Comparison of ENCODE assay signal across 8 cellular contexts in genomic region chr1:180415985-180416633, GRCh38.
A peak's percentile ranks its signal among the peaks of the same experiment; 100 is the strongest.
DNase-seq lines count a peak whose midpoint lies in the region; ATAC-seq and TF ChIP-seq lines count a peak whose summit lies in the region.

No MANE protein-coding gene starts in this region.

- no peaks in the 10 kb centered on the region for H3K9me3 ChIP-seq in H9 (ENCODE audit: control insufficient read depth, low read depth, low read length)
- no peaks in the 10 kb centered on the region for H3K9me3 ChIP-seq in naive thymus-derived CD4-positive, alpha-beta T cell (ENCODE audit: control insufficient read depth in 2 of 3, low read length in 3 of 3)

- intact Hi-C loops in naive thymus-derived CD4-positive, alpha-beta T cell (cut with micrococcal nuclease) = loop anchor here (1.0 to 5.0 kb wide), 4 partner anchors 163 to 549 kb away; no protein-coding TSS in a partner anchor

- H4K5ac ChIP-seq in H9 (ENCODE audit: insufficient read length, low read depth, low read length) = no peak overlapping the region

- no peak overlapping the region for H3K9ac ChIP-seq in H9 (ENCODE audit: extremely low read depth, insufficient read length, low read length)

- no peak overlapping the region for H3T11ph ChIP-seq in H9 (ENCODE audit: low read length)

- no peaks in the 10 kb centered on the region for H3K27me3 ChIP-seq in BJ (ENCODE audit: control insufficient read depth, insufficient read depth, low read length)
- no peaks in the 10 kb centered on the region for H3K27me3 ChIP-seq in H9 (ENCODE audit: insufficient read depth, low read length)
- no peaks in the 10 kb centered on the region for H3K27me3 ChIP-seq in naive thymus-derived CD4-positive, alpha-beta T cell (ENCODE audit: control insufficient read depth in 2 of 2, insufficient read depth in 2 of 2, low read length in 2 of 2)

- POLR2A ChIA-PET in BJ (lab: Charles Lee) = no interaction called here
- POLR2A ChIA-PET in naive thymus-derived CD4-positive, alpha-beta T cell (lab: Charles Lee) = no interaction called here

- no peaks in the 10 kb centered on the region for H3K79me1 ChIP-seq in H9 (ENCODE audit: insufficient read depth, low read depth, low read length, poor library complexity, severe bottlenecking)

- H4K91ac ChIP-seq in H9 (ENCODE audit: insufficient read length, low read depth, low read length) = no peak overlapping the region

- no peak overlapping the region for H3K27ac Mint-ChIP-seq in H9
- no peak overlapping the region for H3K27ac Mint-ChIP-seq in naive thymus-derived CD4-positive, alpha-beta T cell

- ATAC-seq in naive thymus-derived CD4-positive, alpha-beta T cell = peak; percentile 42
- ATAC-seq in HG02798 (IDR thresholded peaks at IDR 0.05; ENCODE audit: poor library complexity, unreplicated experiment) = no peak

- DNase-seq in BJ (ENCODE audit: low read depth) = no peak
- no peak for DNase-seq in H9
- DNase-seq in NCI-H748 (lab: John Stamatoyannopoulos, UW; ENCODE audit: unreplicated experiment) = peak; percentile 50
- peak; percentile 49 for DNase-seq in cerebellar cortex (ENCODE audit: low spot score)
- peak in 1 of 9 donors; percentile 3 for DNase-seq in naive thymus-derived CD4-positive, alpha-beta T cell
- no peak for DNase-seq in activated T-cell treated with anti-CD3 and anti-CD28 coated beads, Interleukin-2, amount 50 U/mL, for 48 hours
- no peak for DNase-seq in NK-92 (lab: John Stamatoyannopoulos, UW; ENCODE audit: unreplicated experiment)

- CTCF ChIA-PET in BJ (lab: Yijun Ruan, JAX) = interaction anchor here (0.6 to 3.4 kb wide), 12 partner anchors 9 to 231 kb away, joined by 3 to 24 read pairs (median 4); no protein-coding TSS in a partner anchor
- CTCF ChIA-PET in naive thymus-derived CD4-positive, alpha-beta T cell (lab: Charles Lee) = interaction anchor here (0.9 to 1.0 kb wide), 2 partner anchors 162 to 236 kb away, joined by 3 to 4 read pairs; no protein-coding TSS in a partner anchor

- peak; percentile 63 for TF ChIP-seq CTCF in BJ (IDR thresholded peaks at IDR 0.05; ENCODE audit: insufficient read depth, low read depth, low read length)
- TF ChIP-seq CTCF in H9 (conservative IDR thresholded peaks at IDR 0.05) = peak; percentile 85

- H2BK15ac ChIP-seq in H9 (ENCODE audit: low read depth, low read length) = no peak overlapping the region

- H3K23ac ChIP-seq in H9 (ENCODE audit: insufficient read length, low read depth, low read length) = no peak overlapping the region

- no peak overlapping the region for H2AFZ ChIP-seq in H9 (ENCODE audit: low read length)

- H3K27ac ChIP-seq in H9 (ENCODE audit: insufficient read length, low read depth, low read length) = no peak overlapping the region
- H3K27ac ChIP-seq in naive thymus-derived CD4-positive, alpha-beta T cell (ENCODE audit: low read depth, low read length) = no peak overlapping the region

- H3K14ac ChIP-seq in H9 (ENCODE audit: insufficient read depth, low read length) = no peak overlapping the region

- no peaks in the 10 kb centered on the region for H3K9me3 Mint-ChIP-seq in H9
- peaks cover 0 to 41% (median 8%) of the 10 kb centered on the region in 11 donors for H3K9me3 Mint-ChIP-seq in naive thymus-derived CD4-positive, alpha-beta T cell

- H3K36me3 ChIP-seq in BJ (ENCODE audit: control insufficient read depth, insufficient read depth, low read length) = 0 out of 2 replicates have a peak, but pooled peaks cover 1% of the 10 kb centered on the region
- H3K36me3 ChIP-seq in naive thymus-derived CD4-positive, alpha-beta T cell (ENCODE audit: control insufficient read depth in 2 of 3, insufficient read depth in 3 of 3, low read length in 3 of 3) = peaks cover 0 to 19% (median 0%) of the 10 kb centered on the region in 3 experiments

- peaks cover 4 to 13% (median 5%) of the 10 kb centered on the region in 3 experiments; a peak in 6 of 7 replicates for H3K36me3 Mint-ChIP-seq in H9 (ENCODE audit: insufficient read depth in 1 of 3, low read depth in 3 of 3)
- H3K36me3 Mint-ChIP-seq in naive thymus-derived CD4-positive, alpha-beta T cell = peaks cover 2 to 71% (median 61%) of the 10 kb centered on the region in 5 donors

- H3K4me2 ChIP-seq in H9 (ENCODE audit: insufficient read depth, insufficient read length, low read length) = no peak overlapping the region

- H4K20me1 ChIP-seq in H9 (ENCODE audit: control insufficient read depth, insufficient read depth, insufficient read length) = no peaks in the 10 kb centered on the region

- H3K4ac ChIP-seq in H9 (ENCODE audit: low read depth, low read length) = no peak overlapping the region

- no peak overlapping the region for H2BK5ac ChIP-seq in H9 (ENCODE audit: insufficient read length, low read length)

- H3K23me2 ChIP-seq in H9 (ENCODE audit: insufficient read length, low read depth, low read length, poor library complexity, severe bottlenecking) = no peaks in the 10 kb centered on the region

- H2BK20ac ChIP-seq in H9 (ENCODE audit: low read depth, low read length, poor library complexity, severe bottlenecking) = no peak overlapping the region

- H3K27me3 Mint-ChIP-seq in H9 (ENCODE audit: low read depth) = no peaks in the 10 kb centered on the region
- H3K27me3 Mint-ChIP-seq in naive thymus-derived CD4-positive, alpha-beta T cell = no peaks in the 10 kb centered on the region

- H2BK12ac ChIP-seq in H9 (ENCODE audit: insufficient read length, low read depth, low read length) = no peak overlapping the region

- no peak overlapping the region for H2BK120ac ChIP-seq in H9 (ENCODE audit: low read depth, low read length, poor library complexity, severe bottlenecking)

- no peaks in the 10 kb centered on the region for H3K79me2 ChIP-seq in H9 (ENCODE audit: insufficient read depth, low read length)

- no peak overlapping the region for H3K4me3 Mint-ChIP-seq in H9
- H3K4me3 Mint-ChIP-seq in naive thymus-derived CD4-positive, alpha-beta T cell = no peak overlapping the region

- H3K4me1 ChIP-seq in H9 (ENCODE audit: insufficient read depth, low read length) = no peaks in the 10 kb centered on the region
- no peaks in the 10 kb centered on the region for H3K4me1 ChIP-seq in naive thymus-derived CD4-positive, alpha-beta T cell (ENCODE audit: control insufficient read depth in 2 of 2, insufficient read depth in 2 of 2, low read length in 2 of 2)

- H2AK5ac ChIP-seq in H9 (ENCODE audit: insufficient read length, low read length) = no peak overlapping the region

- H4K8ac ChIP-seq in H9 (replicated peaks; ENCODE audit: insufficient read length, low read depth, low read length) = no peak overlapping the region

- WGBS in H9 (ENCODE audit: extremely low coverage, insufficient read length, low lambda C conversion rate) = no CpG with 5 or more reads among the region's 2 CpGs

- no peak overlapping the region for H3K4me3 ChIP-seq in BJ (ENCODE audit: low read depth, low read length)
- no peak overlapping the region for H3K4me3 ChIP-seq in naive thymus-derived CD4-positive, alpha-beta T cell (ENCODE audit: low read length)

- no peak overlapping the region for H3K18ac ChIP-seq in H9 (ENCODE audit: insufficient read length, low read depth, low read length)

- no peak overlapping the region for H3K56ac ChIP-seq in H9 (ENCODE audit: insufficient read length, low read depth, low read length)

- no peaks in the 10 kb centered on the region for H3K4me1 Mint-ChIP-seq in H9
- H3K4me1 Mint-ChIP-seq in naive thymus-derived CD4-positive, alpha-beta T cell = peaks cover 0 to 2% (median 0%) of the 10 kb centered on the region in 7 donors

Comparison
In these comparisons a context has a peak if more than half of its experiments do, and no peak if none do; other contexts are left out.
1. DNase-seq: peak in NCI-H748 (single experiment) and cerebellar cortex (single experiment); none in BJ (single experiment), H9 (single experiment), activated T-cell treated with anti-CD3 and anti-CD28 coated beads, Interleukin-2, amount 50 U/mL, for 48 hours (0 of 2) and NK-92 (single experiment).